1 cellular context compared by ENCODE assay signal in genomic region chr3:153970735-153971347, GRCh38.
TF ChIP-seq lines count a peak whose summit lies in the region.

No MANE protein-coding gene starts in this region.

TF ChIP-seq in SK-N-SH treated with all-trans-retinoic acid at 6 μM for 48 hours, 23 proteins besides CTCF, POLR2A, EP300 and RAD21 (continued from another document):
- no peak for TF ChIP-seq CSRNP3 (CRISPR knock-in tag; IDR thresholded peaks at IDR 0.05)
- no peak for TF ChIP-seq CREB5 (CRISPR knock-in tag; IDR thresholded peaks at IDR 0.05; ENCODE audit: low read depth)
- TF ChIP-seq ZNF70 (CRISPR knock-in tag; IDR thresholded peaks at IDR 0.05): no peak
- no peak for TF ChIP-seq OSR1 (CRISPR knock-in tag; IDR thresholded peaks at IDR 0.05)
- TF ChIP-seq SNAI2 (CRISPR knock-in tag; IDR thresholded peaks at IDR 0.05): no peak
- TF ChIP-seq ESRRG (CRISPR knock-in tag; IDR thresholded peaks at IDR 0.05): no peak
